Comparison of ENCODE assay signal across 20 cellular contexts in the genomic region with DNA sequence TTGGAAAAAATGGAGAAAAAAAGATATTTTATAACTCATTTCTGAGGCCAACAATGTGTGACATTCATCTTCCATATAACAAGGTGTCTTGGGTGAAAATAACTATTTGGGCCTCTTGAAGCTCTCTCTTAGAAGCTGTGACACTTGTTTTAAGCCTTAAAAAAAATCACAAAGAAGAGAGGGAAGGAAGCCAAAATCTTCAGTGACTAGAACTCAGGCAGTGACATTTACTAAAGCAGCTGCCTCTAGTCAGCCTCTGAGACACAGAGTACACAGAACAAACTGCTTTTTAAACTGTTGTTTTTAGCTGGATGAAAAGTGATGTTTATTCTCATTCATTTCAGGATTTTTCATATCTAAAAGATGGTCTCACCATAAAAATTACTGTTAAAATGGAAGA.
"Had no signal": no experiment of that assay in that cellular context is flagged by ENCODE, and none has a peak within 500 bp of the region (broad histone marks: within the 10 kb centered on the region; RNA-seq: fewer than 3 reads in every experiment).

No MANE protein-coding gene starts in this region.

- ATAC-seq: foreskin keratinocyte; left lobe of liver; natural killer cell treated with Interleukin-12 subunit alpha and Interleukin-12 subunit beta and Interleukin-15 and Interleukin-18, amount 100 ng/mL, for 72 hours; right cardiac atrium had no signal

- H3K36me3 ChIP-seq: neural progenitor cell, ovary, suprapubic skin, thyroid gland had no signal

- H3K4me1 ChIP-seq: foreskin keratinocyte, neural progenitor cell, suprapubic skin, thyroid gland had no signal

- H3K27me3 ChIP-seq: foreskin keratinocyte, hepatocyte, neural progenitor cell, ovary, suprapubic skin, thyroid gland had no signal

- H3K9me3 ChIP-seq: ovary, suprapubic skin, thyroid gland had no signal

- DNase-seq: effector CD4-positive, alpha-beta T cell; endodermal cell; erythroblast; foreskin keratinocyte; head of caudate nucleus; mammary epithelial cell; nucleus accumbens; ovary; right cardiac atrium; small intestine; stimulated activated CD4-positive, alpha-beta T cell treated with anti-CD3 and anti-CD28 coated beads, Interleukin-12 subunit alpha, Interleukin-12 subunit beta, amount 100 ng/mL, for 4 hours; stimulated activated CD4-positive, alpha-beta T cell treated with anti-CD3 and anti-CD28 coated beads, Interleukin-2, amount 100 ng/mL, for 48 hours; stimulated activated naive CD4-positive, alpha-beta T cell treated with Interleukin-2 at 50 U/mL for 16 hours; thyroid gland had no signal

- H3K4me3 ChIP-seq: coronary artery, hepatocyte, neural progenitor cell, ovary, suprapubic skin, thyroid gland had no signal
